Comparison of ENCODE assay signal across 11 cellular contexts in genomic region chr1:87336623-87337067, GRCh38. TPM values are rescaled to one million over a fixed set of nuclear protein-coding genes. Genes with fewer than 3 reads are reported as not detected.
DNase-seq lines count a peak whose midpoint lies in the region; ATAC-seq, FAIRE-seq and TF ChIP-seq lines count a peak whose summit lies in the region.
"Had no signal": no experiment of that assay in that cellular context is flagged by ENCODE, and none has a peak within 500 bp of the region (broad histone marks: within the 10 kb centered on the region; RNA-seq: fewer than 3 reads in every experiment).

No MANE protein-coding gene starts in this region.

- H3K9me3 Mint-ChIP-seq in activated naive CD4-positive, alpha-beta T cell treated with anti-CD3 and anti-CD28 coated beads, Interleukin-2, amount 50 U/mL, for 24 hours, result no peaks in the 10 kb centered on the region
- H3K9me3 Mint-ChIP-seq in astrocyte (ENCODE audit: unreplicated experiment) (no peaks in the 10 kb centered on the region), memory B cell (no peaks in the 10 kb centered on the region)
- H3K9me3 Mint-ChIP-seq: CD8-positive, alpha-beta T cell had no signal

- H3K36me3 ChIP-seq in astrocyte (ENCODE audit: insufficient read depth, low read length) (peaks cover 32% of the 10 kb centered on the region), tibial nerve (peaks cover 0 to 23% (median 0%) of the 10 kb centered on the region in 3 donors)

- peak overlapping the region; percentile 88 for H3K4me2 ChIP-seq in astrocyte (ENCODE audit: low read length)

- H3K9ac ChIP-seq in astrocyte (ENCODE audit: low read length), result peak overlapping the region; percentile 15

- FAIRE-seq in astrocyte (lab: Jason Lieb, UNC), result no peak

- no peaks in the 10 kb centered on the region for H3K36me3 Mint-ChIP-seq in activated naive CD4-positive, alpha-beta T cell treated with anti-CD3 and anti-CD28 coated beads, Interleukin-2, amount 50 U/mL, for 24 hours
- peaks cover 4% of the 10 kb centered on the region for H3K36me3 Mint-ChIP-seq in astrocyte (ENCODE audit: low read depth, unreplicated experiment)
- H3K36me3 Mint-ChIP-seq in memory B cell, result peaks cover 11% of the 10 kb centered on the region

- in situ Hi-C loops in GM13977 (cut with MboI; ENCODE audit: low pct_unique_long_range_greater_than_20kb, low sequenced_read_pairs, unreplicated experiment), result loop anchor here (25.0 kb wide), 2 partner anchors 101 to 626 kb away; no protein-coding TSS in a partner anchor

- no peak for TF ChIP-seq POLR2A in tibial nerve (IDR thresholded peaks at IDR 0.05)

- peak overlapping the region; percentile 13 for H3K4me3 Mint-ChIP-seq in activated naive CD4-positive, alpha-beta T cell treated with anti-CD3 and anti-CD28 coated beads, Interleukin-2, amount 50 U/mL, for 24 hours
- H3K4me3 Mint-ChIP-seq in astrocyte (ENCODE audit: unreplicated experiment) (no peak overlapping the region), memory B cell (peak overlapping the region; percentile 53)

- TF ChIP-seq CTCF in astrocyte (IDR thresholded peaks at IDR 0.05; ENCODE audit: insufficient read depth, low read depth, low read length) (no peak), tibial nerve (IDR thresholded peaks at IDR 0.05) (no peak), GM13977 (IDR thresholded peaks at IDR 0.05; ENCODE audit: extremely low read depth, insufficient read depth, missing control alignments) (no peak)

- H3K4me3 ChIP-seq in astrocyte (ENCODE audit: insufficient read depth, low read depth, low read length) (peak overlapping the region; percentile 16), tibial nerve (peak overlapping the region in 3 of 4 donors; percentile 8 to 86 (median 8))
- H3K4me3 ChIP-seq: HAP-1 had no signal

- H3K4me1 ChIP-seq in astrocyte (ENCODE audit: insufficient read depth, low read length), result peaks cover 26% of the 10 kb centered on the region
- H3K4me1 ChIP-seq in tibial nerve, result peaks cover 0 to 68% (median 34%) of the 10 kb centered on the region in 4 donors

- H3K27ac Mint-ChIP-seq in activated naive CD4-positive, alpha-beta T cell treated with anti-CD3 and anti-CD28 coated beads, Interleukin-2, amount 50 U/mL, for 24 hours, result no peak overlapping the region
- H3K27ac Mint-ChIP-seq in astrocyte (ENCODE audit: unreplicated experiment), result no peak overlapping the region
- H3K27ac Mint-ChIP-seq in memory B cell, result peak overlapping the region; percentile 88
- H3K27ac Mint-ChIP-seq: CD8-positive, alpha-beta T cell had no signal

- H3K27ac ChIP-seq in astrocyte (ENCODE audit: low read depth, low read length), result no peak overlapping the region
- peak overlapping the region in 2 of 4 donors; percentile 52 to 56 for H3K27ac ChIP-seq in tibial nerve

- peaks cover 25% of the 10 kb centered on the region for H3K27me3 Mint-ChIP-seq in activated naive CD4-positive, alpha-beta T cell treated with anti-CD3 and anti-CD28 coated beads, Interleukin-2, amount 50 U/mL, for 24 hours
- H3K27me3 Mint-ChIP-seq in astrocyte (ENCODE audit: low read depth, unreplicated experiment), result no peaks in the 10 kb centered on the region
- no peaks in the 10 kb centered on the region for H3K27me3 Mint-ChIP-seq in memory B cell

- no peak for DNase-seq in activated naive CD4-positive, alpha-beta T cell (lab: John Stamatoyannopoulos, UW)
- DNase-seq in astrocyte (ENCODE audit: low read depth) (no peak), memory B cell (ENCODE audit: low spot score in 2 of 2) (no peak), tibial nerve (ENCODE audit: low spot score in 2 of 2) (no peak), GM13977 (ENCODE audit: low spot score) (no peak), NCI-H510A treated with DMSO at 0.1 percent for 48 hours (lab: John Stamatoyannopoulos, UW) (no peak)
- DNase-seq: CD8-positive, alpha-beta T cell had no signal

- H2AFZ ChIP-seq in astrocyte (ENCODE audit: low read depth, low read length), result no peak overlapping the region

- ATAC-seq in memory B cell (ENCODE audit: low read depth) (no peak), GM21381 (IDR thresholded peaks at IDR 0.05; ENCODE audit: unreplicated experiment) (no peak)
- ATAC-seq: activated CD4-positive, CD25-positive, alpha-beta regulatory T cell treated with anti-CD3 and anti-CD28 coated beads, Interleukin-2, amount 50 U/mL, for 24 hours; CD8-positive, alpha-beta T cell had no signal

- peaks cover 78% of the 10 kb centered on the region for H3K79me2 ChIP-seq in astrocyte (ENCODE audit: insufficient read depth, low read length)

- H3K27me3 ChIP-seq in astrocyte (ENCODE audit: insufficient read depth, low read length), result no peaks in the 10 kb centered on the region
- no peaks in the 10 kb centered on the region for H3K27me3 ChIP-seq in tibial nerve

- TF ChIP-seq EP300 in tibial nerve (IDR thresholded peaks at IDR 0.05), result no peak

- H3K9me3 ChIP-seq in astrocyte (ENCODE audit: insufficient read depth, low read depth, low read length) (no peaks in the 10 kb centered on the region), tibial nerve (no peaks in the 10 kb centered on the region)
- H3K9me3 ChIP-seq: HAP-1 had no signal

- peaks cover 46% of the 10 kb centered on the region for H4K20me1 ChIP-seq in astrocyte (ENCODE audit: insufficient read depth, low read length)

- 39 to 47% methylated on average over 10 of the region's 10 CpGs for WGBS in tibial nerve, 2 donors

- peaks cover 38% of the 10 kb centered on the region for H3K4me1 Mint-ChIP-seq in activated naive CD4-positive, alpha-beta T cell treated with anti-CD3 and anti-CD28 coated beads, Interleukin-2, amount 50 U/mL, for 24 hours
- peaks cover 32% of the 10 kb centered on the region for H3K4me1 Mint-ChIP-seq in astrocyte (ENCODE audit: low read depth, unreplicated experiment)
- H3K4me1 Mint-ChIP-seq in memory B cell, result peaks cover 42% of the 10 kb centered on the region

RNA-seq across cellular contexts. Expression of gene LMO4, which starts 8.0 kb away (rescaled TPM):
- total RNA-seq in astrocyte (42.9 and 44.5 TPM in 2 replicates), tibial nerve (10 to 100 TPM; 34.7 to 43.2 (median 40.7) TPM)
